In the genomic region with DNA sequence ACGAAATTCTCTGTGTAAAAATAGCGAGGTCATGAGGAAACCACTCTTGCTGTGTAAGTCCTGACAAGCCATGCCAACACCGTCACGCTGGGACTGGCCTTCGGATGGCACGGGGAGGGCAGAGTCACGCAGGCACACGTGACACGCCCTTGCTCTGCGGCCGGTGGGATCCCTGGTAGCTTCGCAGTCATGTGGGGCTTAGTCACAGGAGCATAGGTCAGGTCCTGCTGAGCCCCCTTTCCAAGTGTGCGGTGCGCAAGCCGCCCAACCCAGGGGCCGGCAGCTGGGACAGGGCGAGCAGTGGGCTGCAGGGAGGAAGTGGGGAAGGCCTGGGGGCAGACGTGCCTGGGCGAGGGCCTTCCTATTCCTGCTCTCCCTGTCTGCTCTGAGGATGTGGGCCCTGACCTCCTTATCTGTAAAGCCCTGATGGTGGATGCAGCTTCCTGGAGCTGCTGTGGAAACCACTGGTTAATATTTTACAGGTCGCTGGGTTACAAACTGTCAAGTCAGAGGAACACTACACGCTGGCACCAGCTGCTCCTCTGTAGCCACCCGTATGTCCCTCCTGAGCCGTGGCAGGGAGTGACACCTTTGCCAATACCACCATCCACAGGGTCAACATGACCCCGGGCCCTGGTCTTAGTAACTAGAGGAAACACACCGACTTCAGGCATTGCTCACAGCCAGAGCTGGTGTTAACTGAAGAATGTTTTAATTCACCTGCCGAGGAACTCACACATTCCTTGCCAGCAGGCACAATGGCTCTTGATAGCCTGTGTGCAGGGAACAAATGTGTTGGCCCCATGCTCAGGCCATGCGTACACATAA, we compare ENCODE assay signal across 1 cellular context.
A peak's percentile ranks its signal among the peaks of the same experiment; 100 is the strongest.
TF ChIP-seq lines count a peak whose summit lies in the region.

No MANE protein-coding gene starts in this region.

TF ChIP-seq in HepG2, 621 proteins besides CTCF, POLR2A, EP300 and RAD21 (continued from another document and continues in another):
- TF ChIP-seq, protein P1, sequence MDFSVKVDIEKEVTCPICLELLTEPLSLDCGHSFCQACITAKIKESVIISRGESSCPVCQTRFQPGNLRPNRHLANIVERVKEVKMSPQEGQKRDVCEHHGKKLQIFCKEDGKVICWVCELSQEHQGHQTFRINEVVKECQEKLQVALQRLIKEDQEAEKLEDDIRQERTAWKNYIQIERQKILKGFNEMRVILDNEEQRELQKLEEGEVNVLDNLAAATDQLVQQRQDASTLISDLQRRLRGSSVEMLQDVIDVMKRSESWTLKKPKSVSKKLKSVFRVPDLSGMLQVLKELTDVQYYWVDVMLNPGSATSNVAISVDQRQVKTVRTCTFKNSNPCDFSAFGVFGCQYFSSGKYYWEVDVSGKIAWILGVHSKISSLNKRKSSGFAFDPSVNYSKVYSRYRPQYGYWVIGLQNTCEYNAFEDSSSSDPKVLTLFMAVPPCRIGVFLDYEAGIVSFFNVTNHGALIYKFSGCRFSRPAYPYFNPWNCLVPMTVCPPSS (IDR thresholded peaks at IDR 0.05), result no peak
- TF ChIP-seq NCOA1 (CRISPR knock-in tag; IDR thresholded peaks at IDR 0.05) (no peak), XBP1 (CRISPR knock-in tag; IDR thresholded peaks at IDR 0.05) (no peak), TRIM24 (CRISPR knock-in tag; IDR thresholded peaks at IDR 0.05) (no peak), MIER3 (CRISPR knock-in tag; IDR thresholded peaks at IDR 0.05; ENCODE audit: borderline replicate concordance) (no peak), FLYWCH1 (CRISPR knock-in tag; IDR thresholded peaks at IDR 0.05) (no peak), NR3C1 (CRISPR knock-in tag; IDR thresholded peaks at IDR 0.05) (no peak), MAFG (CRISPR knock-in tag; IDR thresholded peaks at IDR 0.05) (no peak), NFYC (CRISPR knock-in tag; IDR thresholded peaks at IDR 0.05) (no peak), HNRNPK (IDR thresholded peaks at IDR 0.05; ENCODE audit: low read depth, low read length, poor library complexity, severe bottlenecking) (no peak), FOSL2 (CRISPR knock-in tag; IDR thresholded peaks at IDR 0.05) (peak; percentile 90), ZNF17 (CRISPR knock-in tag; IDR thresholded peaks at IDR 0.05) (no peak), RORA (CRISPR knock-in tag; IDR thresholded peaks at IDR 0.05) (no peak), SCMH1 (CRISPR knock-in tag; IDR thresholded peaks at IDR 0.05; ENCODE audit: borderline replicate concordance) (no peak), JUNB (CRISPR knock-in tag; IDR thresholded peaks at IDR 0.05; ENCODE audit: borderline replicate concordance) (no peak; the same call in 1 of the 2 replicates), ZNF205 (CRISPR knock-in tag; IDR thresholded peaks at IDR 0.05) (no peak), JDP2 (CRISPR knock-in tag; IDR thresholded peaks at IDR 0.05; ENCODE audit: borderline replicate concordance) (no peak), ZKSCAN8 (CRISPR knock-in tag; IDR thresholded peaks at IDR 0.05; ENCODE audit: borderline replicate concordance) (0 out of 2 replicates have a peak, but pooled peaks have one; percentile 69), ZNF761 (CRISPR knock-in tag; conservative IDR thresholded peaks at IDR 0.05) (no peak; the same call in 1 of the 2 replicates), DPF2 (CRISPR knock-in tag; IDR thresholded peaks at IDR 0.05; ENCODE audit: borderline replicate concordance, low read depth) (peak; percentile 71; the same call in 1 of the 2 replicates), ZSCAN12 (CRISPR knock-in tag; IDR thresholded peaks at IDR 0.05) (no peak), TCF7 (IDR thresholded peaks at IDR 0.05; ENCODE audit: low read depth) (no peak), ZNF484 (CRISPR knock-in tag; IDR thresholded peaks at IDR 0.05; ENCODE audit: borderline replicate concordance, low read depth) (no peak), GZF1 (CRISPR knock-in tag; IDR thresholded peaks at IDR 0.05) (peak; percentile 63; the same call in 1 of the 2 replicates), ZNF160 (CRISPR knock-in tag; IDR thresholded peaks at IDR 0.05) (peak; percentile 58; the same call in 1 of the 2 replicates)
- TF ChIP-seq, protein P2, sequence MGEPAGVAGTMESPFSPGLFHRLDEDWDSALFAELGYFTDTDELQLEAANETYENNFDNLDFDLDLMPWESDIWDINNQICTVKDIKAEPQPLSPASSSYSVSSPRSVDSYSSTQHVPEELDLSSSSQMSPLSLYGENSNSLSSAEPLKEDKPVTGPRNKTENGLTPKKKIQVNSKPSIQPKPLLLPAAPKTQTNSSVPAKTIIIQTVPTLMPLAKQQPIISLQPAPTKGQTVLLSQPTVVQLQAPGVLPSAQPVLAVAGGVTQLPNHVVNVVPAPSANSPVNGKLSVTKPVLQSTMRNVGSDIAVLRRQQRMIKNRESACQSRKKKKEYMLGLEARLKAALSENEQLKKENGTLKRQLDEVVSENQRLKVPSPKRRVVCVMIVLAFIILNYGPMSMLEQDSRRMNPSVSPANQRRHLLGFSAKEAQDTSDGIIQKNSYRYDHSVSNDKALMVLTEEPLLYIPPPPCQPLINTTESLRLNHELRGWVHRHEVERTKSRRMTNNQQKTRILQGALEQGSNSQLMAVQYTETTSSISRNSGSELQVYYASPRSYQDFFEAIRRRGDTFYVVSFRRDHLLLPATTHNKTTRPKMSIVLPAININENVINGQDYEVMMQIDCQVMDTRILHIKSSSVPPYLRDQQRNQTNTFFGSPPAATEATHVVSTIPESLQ (CRISPR knock-in tag; conservative IDR thresholded peaks at IDR 0.05), result no peak
- TF ChIP-seq, protein P3, sequence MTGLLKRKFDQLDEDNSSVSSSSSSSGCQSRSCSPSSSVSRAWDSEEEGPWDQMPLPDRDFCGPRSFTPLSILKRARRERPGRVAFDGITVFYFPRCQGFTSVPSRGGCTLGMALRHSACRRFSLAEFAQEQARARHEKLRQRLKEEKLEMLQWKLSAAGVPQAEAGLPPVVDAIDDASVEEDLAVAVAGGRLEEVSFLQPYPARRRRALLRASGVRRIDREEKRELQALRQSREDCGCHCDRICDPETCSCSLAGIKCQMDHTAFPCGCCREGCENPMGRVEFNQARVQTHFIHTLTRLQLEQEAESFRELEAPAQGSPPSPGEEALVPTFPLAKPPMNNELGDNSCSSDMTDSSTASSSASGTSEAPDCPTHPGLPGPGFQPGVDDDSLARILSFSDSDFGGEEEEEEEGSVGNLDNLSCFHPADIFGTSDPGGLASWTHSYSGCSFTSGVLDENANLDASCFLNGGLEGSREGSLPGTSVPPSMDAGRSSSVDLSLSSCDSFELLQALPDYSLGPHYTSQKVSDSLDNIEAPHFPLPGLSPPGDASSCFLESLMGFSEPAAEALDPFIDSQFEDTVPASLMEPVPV (CRISPR knock-in tag; IDR thresholded peaks at IDR 0.05), result peak; percentile 51; the same call in 1 of the 2 replicates
- TF ChIP-seq, protein P4, sequence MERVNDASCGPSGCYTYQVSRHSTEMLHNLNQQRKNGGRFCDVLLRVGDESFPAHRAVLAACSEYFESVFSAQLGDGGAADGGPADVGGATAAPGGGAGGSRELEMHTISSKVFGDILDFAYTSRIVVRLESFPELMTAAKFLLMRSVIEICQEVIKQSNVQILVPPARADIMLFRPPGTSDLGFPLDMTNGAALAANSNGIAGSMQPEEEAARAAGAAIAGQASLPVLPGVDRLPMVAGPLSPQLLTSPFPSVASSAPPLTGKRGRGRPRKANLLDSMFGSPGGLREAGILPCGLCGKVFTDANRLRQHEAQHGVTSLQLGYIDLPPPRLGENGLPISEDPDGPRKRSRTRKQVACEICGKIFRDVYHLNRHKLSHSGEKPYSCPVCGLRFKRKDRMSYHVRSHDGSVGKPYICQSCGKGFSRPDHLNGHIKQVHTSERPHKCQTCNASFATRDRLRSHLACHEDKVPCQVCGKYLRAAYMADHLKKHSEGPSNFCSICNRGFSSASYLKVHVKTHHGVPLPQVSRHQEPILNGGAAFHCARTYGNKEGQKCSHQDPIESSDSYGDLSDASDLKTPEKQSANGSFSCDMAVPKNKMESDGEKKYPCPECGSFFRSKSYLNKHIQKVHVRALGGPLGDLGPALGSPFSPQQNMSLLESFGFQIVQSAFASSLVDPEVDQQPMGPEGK (CRISPR knock-in tag; IDR thresholded peaks at IDR 0.05), result peak; percentile 74; the same call in 1 of the 2 replicates
- TF ChIP-seq, protein P5, sequence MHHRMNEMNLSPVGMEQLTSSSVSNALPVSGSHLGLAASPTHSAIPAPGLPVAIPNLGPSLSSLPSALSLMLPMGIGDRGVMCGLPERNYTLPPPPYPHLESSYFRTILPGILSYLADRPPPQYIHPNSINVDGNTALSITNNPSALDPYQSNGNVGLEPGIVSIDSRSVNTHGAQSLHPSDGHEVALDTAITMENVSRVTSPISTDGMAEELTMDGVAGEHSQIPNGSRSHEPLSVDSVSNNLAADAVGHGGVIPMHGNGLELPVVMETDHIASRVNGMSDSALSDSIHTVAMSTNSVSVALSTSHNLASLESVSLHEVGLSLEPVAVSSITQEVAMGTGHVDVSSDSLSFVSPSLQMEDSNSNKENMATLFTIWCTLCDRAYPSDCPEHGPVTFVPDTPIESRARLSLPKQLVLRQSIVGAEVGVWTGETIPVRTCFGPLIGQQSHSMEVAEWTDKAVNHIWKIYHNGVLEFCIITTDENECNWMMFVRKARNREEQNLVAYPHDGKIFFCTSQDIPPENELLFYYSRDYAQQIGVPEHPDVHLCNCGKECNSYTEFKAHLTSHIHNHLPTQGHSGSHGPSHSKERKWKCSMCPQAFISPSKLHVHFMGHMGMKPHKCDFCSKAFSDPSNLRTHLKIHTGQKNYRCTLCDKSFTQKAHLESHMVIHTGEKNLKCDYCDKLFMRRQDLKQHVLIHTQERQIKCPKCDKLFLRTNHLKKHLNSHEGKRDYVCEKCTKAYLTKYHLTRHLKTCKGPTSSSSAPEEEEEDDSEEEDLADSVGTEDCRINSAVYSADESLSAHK (CRISPR knock-in tag; IDR thresholded peaks at IDR 0.05; ENCODE audit: borderline replicate concordance), result no peak
- TF ChIP-seq, protein P6, sequence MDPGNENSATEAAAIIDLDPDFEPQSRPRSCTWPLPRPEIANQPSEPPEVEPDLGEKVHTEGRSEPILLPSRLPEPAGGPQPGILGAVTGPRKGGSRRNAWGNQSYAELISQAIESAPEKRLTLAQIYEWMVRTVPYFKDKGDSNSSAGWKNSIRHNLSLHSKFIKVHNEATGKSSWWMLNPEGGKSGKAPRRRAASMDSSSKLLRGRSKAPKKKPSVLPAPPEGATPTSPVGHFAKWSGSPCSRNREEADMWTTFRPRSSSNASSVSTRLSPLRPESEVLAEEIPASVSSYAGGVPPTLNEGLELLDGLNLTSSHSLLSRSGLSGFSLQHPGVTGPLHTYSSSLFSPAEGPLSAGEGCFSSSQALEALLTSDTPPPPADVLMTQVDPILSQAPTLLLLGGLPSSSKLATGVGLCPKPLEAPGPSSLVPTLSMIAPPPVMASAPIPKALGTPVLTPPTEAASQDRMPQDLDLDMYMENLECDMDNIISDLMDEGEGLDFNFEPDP (CRISPR knock-in tag; conservative IDR thresholded peaks at IDR 0.05), result no peak
- TF ChIP-seq, protein P7, sequence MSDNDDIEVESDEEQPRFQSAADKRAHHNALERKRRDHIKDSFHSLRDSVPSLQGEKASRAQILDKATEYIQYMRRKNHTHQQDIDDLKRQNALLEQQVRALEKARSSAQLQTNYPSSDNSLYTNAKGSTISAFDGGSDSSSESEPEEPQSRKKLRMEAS (IDR thresholded peaks at IDR 0.05), result peak; percentile 88
- TF ChIP-seq, protein P8, sequence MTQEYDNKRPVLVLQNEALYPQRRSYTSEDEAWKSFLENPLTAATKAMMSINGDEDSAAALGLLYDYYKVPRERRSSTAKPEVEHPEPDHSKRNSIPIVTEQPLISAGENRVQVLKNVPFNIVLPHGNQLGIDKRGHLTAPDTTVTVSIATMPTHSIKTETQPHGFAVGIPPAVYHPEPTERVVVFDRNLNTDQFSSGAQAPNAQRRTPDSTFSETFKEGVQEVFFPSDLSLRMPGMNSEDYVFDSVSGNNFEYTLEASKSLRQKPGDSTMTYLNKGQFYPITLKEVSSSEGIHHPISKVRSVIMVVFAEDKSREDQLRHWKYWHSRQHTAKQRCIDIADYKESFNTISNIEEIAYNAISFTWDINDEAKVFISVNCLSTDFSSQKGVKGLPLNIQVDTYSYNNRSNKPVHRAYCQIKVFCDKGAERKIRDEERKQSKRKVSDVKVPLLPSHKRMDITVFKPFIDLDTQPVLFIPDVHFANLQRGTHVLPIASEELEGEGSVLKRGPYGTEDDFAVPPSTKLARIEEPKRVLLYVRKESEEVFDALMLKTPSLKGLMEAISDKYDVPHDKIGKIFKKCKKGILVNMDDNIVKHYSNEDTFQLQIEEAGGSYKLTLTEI (CRISPR knock-in tag; conservative IDR thresholded peaks at IDR 0.05), result no peak
- TF ChIP-seq, protein P9, sequence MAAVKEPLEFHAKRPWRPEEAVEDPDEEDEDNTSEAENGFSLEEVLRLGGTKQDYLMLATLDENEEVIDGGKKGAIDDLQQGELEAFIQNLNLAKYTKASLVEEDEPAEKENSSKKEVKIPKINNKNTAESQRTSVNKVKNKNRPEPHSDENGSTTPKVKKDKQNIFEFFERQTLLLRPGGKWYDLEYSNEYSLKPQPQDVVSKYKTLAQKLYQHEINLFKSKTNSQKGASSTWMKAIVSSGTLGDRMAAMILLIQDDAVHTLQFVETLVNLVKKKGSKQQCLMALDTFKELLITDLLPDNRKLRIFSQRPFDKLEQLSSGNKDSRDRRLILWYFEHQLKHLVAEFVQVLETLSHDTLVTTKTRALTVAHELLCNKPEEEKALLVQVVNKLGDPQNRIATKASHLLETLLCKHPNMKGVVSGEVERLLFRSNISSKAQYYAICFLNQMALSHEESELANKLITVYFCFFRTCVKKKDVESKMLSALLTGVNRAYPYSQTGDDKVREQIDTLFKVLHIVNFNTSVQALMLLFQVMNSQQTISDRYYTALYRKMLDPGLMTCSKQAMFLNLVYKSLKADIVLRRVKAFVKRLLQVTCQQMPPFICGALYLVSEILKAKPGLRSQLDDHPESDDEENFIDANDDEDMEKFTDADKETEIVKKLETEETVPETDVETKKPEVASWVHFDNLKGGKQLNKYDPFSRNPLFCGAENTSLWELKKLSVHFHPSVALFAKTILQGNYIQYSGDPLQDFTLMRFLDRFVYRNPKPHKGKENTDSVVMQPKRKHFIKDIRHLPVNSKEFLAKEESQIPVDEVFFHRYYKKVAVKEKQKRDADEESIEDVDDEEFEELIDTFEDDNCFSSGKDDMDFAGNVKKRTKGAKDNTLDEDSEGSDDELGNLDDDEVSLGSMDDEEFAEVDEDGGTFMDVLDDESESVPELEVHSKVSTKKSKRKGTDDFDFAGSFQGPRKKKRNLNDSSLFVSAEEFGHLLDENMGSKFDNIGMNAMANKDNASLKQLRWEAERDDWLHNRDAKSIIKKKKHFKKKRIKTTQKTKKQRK (IDR thresholded peaks at IDR 0.05; ENCODE audit: low read length), result no peak
